In the genomic region with DNA sequence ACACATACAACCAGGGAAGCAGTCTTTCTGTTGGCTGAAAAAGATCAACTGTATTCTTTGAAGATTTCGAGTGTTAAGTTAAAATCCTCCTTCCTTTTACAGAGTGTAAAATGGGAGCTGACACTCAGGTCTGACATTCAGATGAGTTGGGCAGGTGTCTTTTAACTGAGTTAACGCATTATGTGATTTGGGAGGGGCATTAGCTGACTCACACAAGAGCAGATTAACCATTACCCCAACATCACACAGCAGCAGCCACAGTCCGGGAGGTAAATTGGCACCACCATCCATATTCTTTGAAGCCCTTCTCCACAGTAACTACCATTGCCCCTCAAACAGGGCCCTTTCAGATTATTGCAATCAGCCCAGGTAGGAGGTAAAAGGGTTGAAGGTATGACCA, we compare ENCODE assay signal across 20 cellular contexts. TPM values are rescaled to one million over a fixed set of nuclear protein-coding genes. Genes with fewer than 3 reads are reported as not detected.
DNase-seq lines count a peak whose midpoint lies in the region; ATAC-seq, FAIRE-seq and TF ChIP-seq lines count a peak whose summit lies in the region.
"Had no signal": no experiment of that assay in that cellular context is flagged by ENCODE, and none has a peak within 500 bp of the region (broad histone marks: within the 10 kb centered on the region; RNA-seq: fewer than 3 reads in every experiment).

No MANE protein-coding gene starts in this region.

- no peak for TF ChIP-seq CTCF in HCT116 (IDR thresholded peaks at IDR 0.05 in 2 of 3, conservative IDR thresholded peaks at IDR 0.05 in 1 of 3; ENCODE audit: borderline replicate concordance in 1 of 3, insufficient read depth in 1 of 3, low read depth in 2 of 3, low read length in 2 of 3)
- TF ChIP-seq CTCF in body of pancreas (IDR thresholded peaks at IDR 0.05): no peak

- WGBS in body of pancreas, 2 donors: 20 to 36% methylated on average over 3 of the region's 3 CpGs
- WGBS in small intestine, 3 donors: 25 to 67% (median 43%) methylated on average over 3 of the region's 3 CpGs

- no peaks in the 10 kb centered on the region for H3K9me2 ChIP-seq in HCT116 (ENCODE audit: insufficient read depth)

- H3K27me3 ChIP-seq in HCT116 (ENCODE audit: insufficient read depth, low read length) (no peaks in the 10 kb centered on the region), body of pancreas (no peaks in the 10 kb centered on the region), small intestine (ENCODE audit: control insufficient read depth in 2 of 2, insufficient read depth in 2 of 2, low read length in 2 of 2) (no peaks in the 10 kb centered on the region)
- H3K27me3 ChIP-seq: neural progenitor cell had no signal

- H3K4me3 ChIP-seq in HCT116 (replicated peaks in 1 of 2; ENCODE audit: low read depth in 1 of 2, low read length in 2 of 2) (no peak overlapping the region), body of pancreas (no peak overlapping the region), small intestine (ENCODE audit: low read depth in 1 of 2, low read length in 2 of 2) (no peak overlapping the region)
- H3K4me3 ChIP-seq: neural progenitor cell had no signal

- POLR2A ChIA-PET in HCT116 (lab: Charles Lee): no interaction called here

- no TSS peak for BruUV-seq in HCT116 (replicated peaks; lab: Mats Ljungman, UMichigan)

- FAIRE-seq in small intestine (lab: Jason Lieb, UNC): no peak
- FAIRE-seq: colon, G401.6, GM19239, HTR-8/SVneo had no signal

- H3K79me2 ChIP-seq in HCT116 (ENCODE audit: insufficient read depth, low read length): no peaks in the 10 kb centered on the region

- no peak for TF ChIP-seq POLR2A in HCT116 (IDR thresholded peaks at IDR 0.05; ENCODE audit: borderline replicate concordance, extremely low read depth, insufficient read depth, insufficient read length)
- no peak for TF ChIP-seq POLR2A in body of pancreas (IDR thresholded peaks at IDR 0.05)

- H3K27ac ChIP-seq in HCT116 (ENCODE audit: low read depth, low read length): no peak overlapping the region
- peak overlapping the region; percentile 34 to 67 (median 61) for H3K27ac ChIP-seq in body of pancreas
- H3K27ac ChIP-seq in small intestine (ENCODE audit: low read depth in 1 of 2, low read length in 1 of 2): peak overlapping the region in 1 of 2 donors; percentile 77
- H3K27ac ChIP-seq: neural progenitor cell, RWPE1 had no signal

- peak overlapping the region; percentile 12; the same call in 1 of the 2 replicates for H3K4me2 ChIP-seq in HCT116 (ENCODE audit: low read length)
- H3K4me2 ChIP-seq: neural progenitor cell had no signal

- RAD21 ChIA-PET in HCT116 (lab: Charles Lee; ENCODE audit: low non-redundant PET in 1 of 2, low total read pairs in 2 of 2, uncharacterized antibody in 2 of 2, unreplicated experiment in 2 of 2): no interaction called here

- H3K36me3 ChIP-seq in HCT116 (ENCODE audit: control insufficient read depth in 1 of 2, insufficient read depth in 2 of 2, low read length in 2 of 2) (no peaks in the 10 kb centered on the region), body of pancreas (replicated peaks in 1 of 2; ENCODE audit: insufficient read depth in 1 of 2, low read depth in 2 of 2) (no peaks in the 10 kb centered on the region), small intestine (ENCODE audit: control insufficient read depth in 2 of 2, insufficient read depth in 2 of 2, low read length in 2 of 2) (no peaks in the 10 kb centered on the region)
- H3K36me3 ChIP-seq: neural progenitor cell had no signal

- intact Hi-C loops in HCT116 (cut with micrococcal nuclease): no loop called here
- intact Hi-C loops in body of pancreas (cut with DNase I): no loop called here
- intact Hi-C loops in left colon (cut with DNase I, micrococcal nuclease): no loop called here

- H2AFZ ChIP-seq in HCT116 (ENCODE audit: low read depth, low read length, poor library complexity, severe bottlenecking): no peak overlapping the region
- H2AFZ ChIP-seq: neural progenitor cell had no signal

- peaks cover 0 to 10% of the 10 kb centered on the region in 2 experiments; a peak in 2 of 4 replicates for H3K4me1 ChIP-seq in HCT116 (ENCODE audit: control insufficient read depth in 1 of 2, insufficient read depth in 2 of 2, low read length in 2 of 2)
- H3K4me1 ChIP-seq in body of pancreas: peaks cover 17% of the 10 kb centered on the region
- H3K4me1 ChIP-seq in small intestine (ENCODE audit: control insufficient read depth in 2 of 2, insufficient read depth in 1 of 2, low read depth in 1 of 2, low read length in 1 of 2): no peaks in the 10 kb centered on the region
- H3K4me1 ChIP-seq: neural progenitor cell had no signal

- TF ChIP-seq RAD21 in HCT116 (IDR thresholded peaks at IDR 0.05; ENCODE audit: low read depth): no peak

- no peaks in the 10 kb centered on the region for H4K20me1 ChIP-seq in HCT116 (ENCODE audit: insufficient read depth)

- H3K9me3 ChIP-seq in HCT116 (ENCODE audit: control insufficient read depth in 1 of 2, insufficient read depth in 1 of 2, low read depth in 1 of 2, low read length in 2 of 2): no peaks in the 10 kb centered on the region
- no peaks in the 10 kb centered on the region for H3K9me3 ChIP-seq in body of pancreas
- no peaks in the 10 kb centered on the region for H3K9me3 ChIP-seq in small intestine (ENCODE audit: control insufficient read depth, low read depth)

- ATAC-seq in HCT116 (peak; percentile 20; the same call in 1 of the 2 replicates), body of pancreas (peak; percentile 38), left colon (peak; percentile 70), GM21529 (IDR thresholded peaks at IDR 0.05; ENCODE audit: unreplicated experiment) (no peak)
- ATAC-seq: activated CD4-positive, CD25-positive, alpha-beta regulatory T cell treated with anti-CD3 and anti-CD28 coated beads, Interleukin-2, amount 50 U/mL, for 24 hours; activated naive CD4-positive, alpha-beta T cell treated with anti-CD3 and anti-CD28 coated beads, Interleukin-2, amount 50 U/mL, for 72 hours had no signal

- CTCF ChIA-PET in HCT116 (lab: Charles Lee): no interaction called here

- no peak overlapping the region for H3K9ac ChIP-seq in HCT116 (ENCODE audit: low read length)
- H3K9ac ChIP-seq: neural progenitor cell had no signal

- DNase-seq in HCT116 (ENCODE audit: low read depth, low spot score) (no peak), body of pancreas (peak in 1 of 4 donors; percentile 41), left colon (no peak), small intestine (peak; percentile 63), NCI-H226 (no peak), NK-92 (lab: John Stamatoyannopoulos, UW; ENCODE audit: unreplicated experiment) (no peak)
- DNase-seq: GOT3; Kasumi-1; NK-92 treated with Interleukin-12 subunit alpha and Interleukin-12 subunit beta, amount 100 ng/mL, for 24 hours; stimulated activated CD4-positive, alpha-beta T cell treated with anti-CD3 and anti-CD28 coated beads, Interleukin-12 subunit alpha, Interleukin-12 subunit beta, amount 100 ng/mL, for 4 hours; T1000 had no signal

TF ChIP-seq in HCT116, 20 proteins besides CTCF, POLR2A, EP300 and RAD21:
- TF ChIP-seq EZH2phosphoT487 (IDR thresholded peaks at IDR 0.05; ENCODE audit: borderline replicate concordance) (no peak), ELF1 (IDR thresholded peaks at IDR 0.05; ENCODE audit: borderline replicate concordance, low read depth) (no peak), SP1 (IDR thresholded peaks at IDR 0.05; ENCODE audit: low read depth) (no peak), ZFX (IDR thresholded peaks at IDR 0.05) (no peak), FOSL1 (IDR thresholded peaks at IDR 0.05; ENCODE audit: low read depth) (no peak), SIN3A (IDR thresholded peaks at IDR 0.05; ENCODE audit: low read depth) (no peak)
- TF ChIP-seq, protein P1, sequence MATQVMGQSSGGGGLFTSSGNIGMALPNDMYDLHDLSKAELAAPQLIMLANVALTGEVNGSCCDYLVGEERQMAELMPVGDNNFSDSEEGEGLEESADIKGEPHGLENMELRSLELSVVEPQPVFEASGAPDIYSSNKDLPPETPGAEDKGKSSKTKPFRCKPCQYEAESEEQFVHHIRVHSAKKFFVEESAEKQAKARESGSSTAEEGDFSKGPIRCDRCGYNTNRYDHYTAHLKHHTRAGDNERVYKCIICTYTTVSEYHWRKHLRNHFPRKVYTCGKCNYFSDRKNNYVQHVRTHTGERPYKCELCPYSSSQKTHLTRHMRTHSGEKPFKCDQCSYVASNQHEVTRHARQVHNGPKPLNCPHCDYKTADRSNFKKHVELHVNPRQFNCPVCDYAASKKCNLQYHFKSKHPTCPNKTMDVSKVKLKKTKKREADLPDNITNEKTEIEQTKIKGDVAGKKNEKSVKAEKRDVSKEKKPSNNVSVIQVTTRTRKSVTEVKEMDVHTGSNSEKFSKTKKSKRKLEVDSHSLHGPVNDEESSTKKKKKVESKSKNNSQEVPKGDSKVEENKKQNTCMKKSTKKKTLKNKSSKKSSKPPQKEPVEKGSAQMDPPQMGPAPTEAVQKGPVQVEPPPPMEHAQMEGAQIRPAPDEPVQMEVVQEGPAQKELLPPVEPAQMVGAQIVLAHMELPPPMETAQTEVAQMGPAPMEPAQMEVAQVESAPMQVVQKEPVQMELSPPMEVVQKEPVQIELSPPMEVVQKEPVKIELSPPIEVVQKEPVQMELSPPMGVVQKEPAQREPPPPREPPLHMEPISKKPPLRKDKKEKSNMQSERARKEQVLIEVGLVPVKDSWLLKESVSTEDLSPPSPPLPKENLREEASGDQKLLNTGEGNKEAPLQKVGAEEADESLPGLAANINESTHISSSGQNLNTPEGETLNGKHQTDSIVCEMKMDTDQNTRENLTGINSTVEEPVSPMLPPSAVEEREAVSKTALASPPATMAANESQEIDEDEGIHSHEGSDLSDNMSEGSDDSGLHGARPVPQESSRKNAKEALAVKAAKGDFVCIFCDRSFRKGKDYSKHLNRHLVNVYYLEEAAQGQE (IDR thresholded peaks at IDR 0.05; ENCODE audit: low read depth): no peak

RNA-seq across cellular contexts. Expression of a gene that starts 15.8 kb away (rescaled TPM):
- total RNA-seq in HCT116 (2021; ENCODE audit: unreplicated experiment) (53.2 TPM), body of pancreas (100 to 1,000 TPM; 106 to 136 TPM), left colon (100 to 1,000 TPM in 1 of 2 donors, 10 to 100 TPM in 1; 84.3 to 117 TPM)
- polyA plus RNA-seq in HCT116 (2012): 36.3 and 38.1 TPM in 2 replicates
- 10 to 100 TPM; 29.4 to 33.3 (median 31.9) TPM for polyA plus RNA-seq in small intestine
